Comparison of ENCODE assay signal across 1 cellular context in the genomic region with DNA sequence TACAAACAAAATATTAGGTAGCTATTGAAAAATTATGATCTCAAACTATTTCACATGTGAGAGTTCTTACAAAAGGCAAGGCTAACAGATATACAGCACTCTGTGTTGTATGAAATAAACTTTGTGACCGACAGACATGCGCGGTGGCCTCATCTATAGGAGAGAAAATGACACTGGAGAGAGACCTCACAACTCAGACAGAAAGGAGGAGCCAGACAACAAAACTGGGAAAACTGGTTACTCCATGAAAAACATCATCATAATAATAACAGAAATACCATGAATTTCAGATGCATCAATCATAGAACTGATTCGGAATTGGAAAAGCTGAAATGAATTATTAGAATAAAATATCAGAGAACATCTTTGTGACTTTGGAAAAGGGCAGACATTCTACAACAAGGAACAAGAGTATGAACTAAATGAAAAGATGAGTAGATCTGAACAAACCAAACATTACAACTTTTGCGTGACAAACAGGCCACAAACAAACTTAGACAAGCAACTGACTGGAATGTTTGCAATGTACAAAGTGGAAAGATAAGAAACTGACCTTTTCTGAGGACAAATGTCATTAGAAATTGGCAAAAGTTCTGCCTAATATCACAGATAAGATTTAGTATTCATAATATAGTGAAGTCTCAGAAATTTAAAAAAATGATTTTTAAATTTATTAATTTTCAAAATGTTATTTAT.
TF ChIP-seq lines count a peak whose summit lies in the region.

No MANE protein-coding gene starts in this region.

TF ChIP-seq in HepG2, 621 proteins besides CTCF, POLR2A, EP300 and RAD21 (continued from another document and continues in another):
- TF ChIP-seq, protein P1, sequence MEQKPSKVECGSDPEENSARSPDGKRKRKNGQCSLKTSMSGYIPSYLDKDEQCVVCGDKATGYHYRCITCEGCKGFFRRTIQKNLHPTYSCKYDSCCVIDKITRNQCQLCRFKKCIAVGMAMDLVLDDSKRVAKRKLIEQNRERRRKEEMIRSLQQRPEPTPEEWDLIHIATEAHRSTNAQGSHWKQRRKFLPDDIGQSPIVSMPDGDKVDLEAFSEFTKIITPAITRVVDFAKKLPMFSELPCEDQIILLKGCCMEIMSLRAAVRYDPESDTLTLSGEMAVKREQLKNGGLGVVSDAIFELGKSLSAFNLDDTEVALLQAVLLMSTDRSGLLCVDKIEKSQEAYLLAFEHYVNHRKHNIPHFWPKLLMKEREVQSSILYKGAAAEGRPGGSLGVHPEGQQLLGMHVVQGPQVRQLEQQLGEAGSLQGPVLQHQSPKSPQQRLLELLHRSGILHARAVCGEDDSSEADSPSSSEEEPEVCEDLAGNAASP (CRISPR knock-in tag; IDR thresholded peaks at IDR 0.05; ENCODE audit: borderline replicate concordance), result peak; percentile 90; the same call in 1 of the 2 replicates
- TF ChIP-seq BCL6 (CRISPR knock-in tag; IDR thresholded peaks at IDR 0.05), result 0 out of 2 replicates have a peak, but pooled peaks have one; percentile 26
- no peak for TF ChIP-seq PHF21A (CRISPR knock-in tag; IDR thresholded peaks at IDR 0.05)
- TF ChIP-seq, protein P2, sequence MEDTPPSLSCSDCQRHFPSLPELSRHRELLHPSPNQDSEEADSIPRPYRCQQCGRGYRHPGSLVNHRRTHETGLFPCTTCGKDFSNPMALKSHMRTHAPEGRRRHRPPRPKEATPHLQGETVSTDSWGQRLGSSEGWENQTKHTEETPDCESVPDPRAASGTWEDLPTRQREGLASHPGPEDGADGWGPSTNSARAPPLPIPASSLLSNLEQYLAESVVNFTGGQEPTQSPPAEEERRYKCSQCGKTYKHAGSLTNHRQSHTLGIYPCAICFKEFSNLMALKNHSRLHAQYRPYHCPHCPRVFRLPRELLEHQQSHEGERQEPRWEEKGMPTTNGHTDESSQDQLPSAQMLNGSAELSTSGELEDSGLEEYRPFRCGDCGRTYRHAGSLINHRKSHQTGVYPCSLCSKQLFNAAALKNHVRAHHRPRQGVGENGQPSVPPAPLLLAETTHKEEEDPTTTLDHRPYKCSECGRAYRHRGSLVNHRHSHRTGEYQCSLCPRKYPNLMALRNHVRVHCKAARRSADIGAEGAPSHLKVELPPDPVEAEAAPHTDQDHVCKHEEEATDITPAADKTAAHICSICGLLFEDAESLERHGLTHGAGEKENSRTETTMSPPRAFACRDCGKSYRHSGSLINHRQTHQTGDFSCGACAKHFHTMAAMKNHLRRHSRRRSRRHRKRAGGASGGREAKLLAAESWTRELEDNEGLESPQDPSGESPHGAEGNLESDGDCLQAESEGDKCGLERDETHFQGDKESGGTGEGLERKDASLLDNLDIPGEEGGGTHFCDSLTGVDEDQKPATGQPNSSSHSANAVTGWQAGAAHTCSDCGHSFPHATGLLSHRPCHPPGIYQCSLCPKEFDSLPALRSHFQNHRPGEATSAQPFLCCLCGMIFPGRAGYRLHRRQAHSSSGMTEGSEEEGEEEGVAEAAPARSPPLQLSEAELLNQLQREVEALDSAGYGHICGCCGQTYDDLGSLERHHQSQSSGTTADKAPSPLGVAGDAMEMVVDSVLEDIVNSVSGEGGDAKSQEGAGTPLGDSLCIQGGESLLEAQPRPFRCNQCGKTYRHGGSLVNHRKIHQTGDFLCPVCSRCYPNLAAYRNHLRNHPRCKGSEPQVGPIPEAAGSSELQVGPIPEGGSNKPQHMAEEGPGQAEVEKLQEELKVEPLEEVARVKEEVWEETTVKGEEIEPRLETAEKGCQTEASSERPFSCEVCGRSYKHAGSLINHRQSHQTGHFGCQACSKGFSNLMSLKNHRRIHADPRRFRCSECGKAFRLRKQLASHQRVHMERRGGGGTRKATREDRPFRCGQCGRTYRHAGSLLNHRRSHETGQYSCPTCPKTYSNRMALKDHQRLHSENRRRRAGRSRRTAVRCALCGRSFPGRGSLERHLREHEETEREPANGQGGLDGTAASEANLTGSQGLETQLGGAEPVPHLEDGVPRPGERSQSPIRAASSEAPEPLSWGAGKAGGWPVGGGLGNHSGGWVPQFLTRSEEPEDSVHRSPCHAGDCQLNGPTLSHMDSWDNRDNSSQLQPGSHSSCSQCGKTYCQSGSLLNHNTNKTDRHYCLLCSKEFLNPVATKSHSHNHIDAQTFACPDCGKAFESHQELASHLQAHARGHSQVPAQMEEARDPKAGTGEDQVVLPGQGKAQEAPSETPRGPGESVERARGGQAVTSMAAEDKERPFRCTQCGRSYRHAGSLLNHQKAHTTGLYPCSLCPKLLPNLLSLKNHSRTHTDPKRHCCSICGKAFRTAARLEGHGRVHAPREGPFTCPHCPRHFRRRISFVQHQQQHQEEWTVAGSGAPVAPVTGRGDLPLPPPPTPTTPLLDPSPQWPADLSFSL (CRISPR knock-in tag; IDR thresholded peaks at IDR 0.05), result no peak; the same call in 1 of the 2 replicates
- TF ChIP-seq EEA1 (CRISPR knock-in tag; IDR thresholded peaks at IDR 0.05; ENCODE audit: borderline replicate concordance), result no peak
- TF ChIP-seq, protein P3, sequence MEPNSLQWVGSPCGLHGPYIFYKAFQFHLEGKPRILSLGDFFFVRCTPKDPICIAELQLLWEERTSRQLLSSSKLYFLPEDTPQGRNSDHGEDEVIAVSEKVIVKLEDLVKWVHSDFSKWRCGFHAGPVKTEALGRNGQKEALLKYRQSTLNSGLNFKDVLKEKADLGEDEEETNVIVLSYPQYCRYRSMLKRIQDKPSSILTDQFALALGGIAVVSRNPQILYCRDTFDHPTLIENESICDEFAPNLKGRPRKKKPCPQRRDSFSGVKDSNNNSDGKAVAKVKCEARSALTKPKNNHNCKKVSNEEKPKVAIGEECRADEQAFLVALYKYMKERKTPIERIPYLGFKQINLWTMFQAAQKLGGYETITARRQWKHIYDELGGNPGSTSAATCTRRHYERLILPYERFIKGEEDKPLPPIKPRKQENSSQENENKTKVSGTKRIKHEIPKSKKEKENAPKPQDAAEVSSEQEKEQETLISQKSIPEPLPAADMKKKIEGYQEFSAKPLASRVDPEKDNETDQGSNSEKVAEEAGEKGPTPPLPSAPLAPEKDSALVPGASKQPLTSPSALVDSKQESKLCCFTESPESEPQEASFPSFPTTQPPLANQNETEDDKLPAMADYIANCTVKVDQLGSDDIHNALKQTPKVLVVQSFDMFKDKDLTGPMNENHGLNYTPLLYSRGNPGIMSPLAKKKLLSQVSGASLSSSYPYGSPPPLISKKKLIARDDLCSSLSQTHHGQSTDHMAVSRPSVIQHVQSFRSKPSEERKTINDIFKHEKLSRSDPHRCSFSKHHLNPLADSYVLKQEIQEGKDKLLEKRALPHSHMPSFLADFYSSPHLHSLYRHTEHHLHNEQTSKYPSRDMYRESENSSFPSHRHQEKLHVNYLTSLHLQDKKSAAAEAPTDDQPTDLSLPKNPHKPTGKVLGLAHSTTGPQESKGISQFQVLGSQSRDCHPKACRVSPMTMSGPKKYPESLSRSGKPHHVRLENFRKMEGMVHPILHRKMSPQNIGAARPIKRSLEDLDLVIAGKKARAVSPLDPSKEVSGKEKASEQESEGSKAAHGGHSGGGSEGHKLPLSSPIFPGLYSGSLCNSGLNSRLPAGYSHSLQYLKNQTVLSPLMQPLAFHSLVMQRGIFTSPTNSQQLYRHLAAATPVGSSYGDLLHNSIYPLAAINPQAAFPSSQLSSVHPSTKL (CRISPR knock-in tag; IDR thresholded peaks at IDR 0.05), result peak; percentile 32; the same call in 1 of the 2 replicates
- TF ChIP-seq CEBPG (CRISPR knock-in tag; IDR thresholded peaks at IDR 0.05), result no peak
- no peak for TF ChIP-seq BRD4 (CRISPR knock-in tag; IDR thresholded peaks at IDR 0.05)
- TF ChIP-seq, protein P4, sequence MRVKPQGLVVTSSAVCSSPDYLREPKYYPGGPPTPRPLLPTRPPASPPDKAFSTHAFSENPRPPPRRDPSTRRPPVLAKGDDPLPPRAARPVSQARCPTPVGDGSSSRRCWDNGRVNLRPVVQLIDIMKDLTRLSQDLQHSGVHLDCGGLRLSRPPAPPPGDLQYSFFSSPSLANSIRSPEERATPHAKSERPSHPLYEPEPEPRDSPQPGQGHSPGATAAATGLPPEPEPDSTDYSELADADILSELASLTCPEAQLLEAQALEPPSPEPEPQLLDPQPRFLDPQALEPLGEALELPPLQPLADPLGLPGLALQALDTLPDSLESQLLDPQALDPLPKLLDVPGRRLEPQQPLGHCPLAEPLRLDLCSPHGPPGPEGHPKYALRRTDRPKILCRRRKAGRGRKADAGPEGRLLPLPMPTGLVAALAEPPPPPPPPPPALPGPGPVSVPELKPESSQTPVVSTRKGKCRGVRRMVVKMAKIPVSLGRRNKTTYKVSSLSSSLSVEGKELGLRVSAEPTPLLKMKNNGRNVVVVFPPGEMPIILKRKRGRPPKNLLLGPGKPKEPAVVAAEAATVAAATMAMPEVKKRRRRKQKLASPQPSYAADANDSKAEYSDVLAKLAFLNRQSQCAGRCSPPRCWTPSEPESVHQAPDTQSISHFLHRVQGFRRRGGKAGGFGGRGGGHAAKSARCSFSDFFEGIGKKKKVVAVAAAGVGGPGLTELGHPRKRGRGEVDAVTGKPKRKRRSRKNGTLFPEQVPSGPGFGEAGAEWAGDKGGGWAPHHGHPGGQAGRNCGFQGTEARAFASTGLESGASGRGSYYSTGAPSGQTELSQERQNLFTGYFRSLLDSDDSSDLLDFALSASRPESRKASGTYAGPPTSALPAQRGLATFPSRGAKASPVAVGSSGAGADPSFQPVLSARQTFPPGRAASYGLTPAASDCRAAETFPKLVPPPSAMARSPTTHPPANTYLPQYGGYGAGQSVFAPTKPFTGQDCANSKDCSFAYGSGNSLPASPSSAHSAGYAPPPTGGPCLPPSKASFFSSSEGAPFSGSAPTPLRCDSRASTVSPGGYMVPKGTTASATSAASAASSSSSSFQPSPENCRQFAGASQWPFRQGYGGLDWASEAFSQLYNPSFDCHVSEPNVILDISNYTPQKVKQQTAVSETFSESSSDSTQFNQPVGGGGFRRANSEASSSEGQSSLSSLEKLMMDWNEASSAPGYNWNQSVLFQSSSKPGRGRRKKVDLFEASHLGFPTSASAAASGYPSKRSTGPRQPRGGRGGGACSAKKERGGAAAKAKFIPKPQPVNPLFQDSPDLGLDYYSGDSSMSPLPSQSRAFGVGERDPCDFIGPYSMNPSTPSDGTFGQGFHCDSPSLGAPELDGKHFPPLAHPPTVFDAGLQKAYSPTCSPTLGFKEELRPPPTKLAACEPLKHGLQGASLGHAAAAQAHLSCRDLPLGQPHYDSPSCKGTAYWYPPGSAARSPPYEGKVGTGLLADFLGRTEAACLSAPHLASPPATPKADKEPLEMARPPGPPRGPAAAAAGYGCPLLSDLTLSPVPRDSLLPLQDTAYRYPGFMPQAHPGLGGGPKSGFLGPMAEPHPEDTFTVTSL (CRISPR knock-in tag; IDR thresholded peaks at IDR 0.05; ENCODE audit: borderline replicate concordance), result no peak
- TF ChIP-seq, protein P5, sequence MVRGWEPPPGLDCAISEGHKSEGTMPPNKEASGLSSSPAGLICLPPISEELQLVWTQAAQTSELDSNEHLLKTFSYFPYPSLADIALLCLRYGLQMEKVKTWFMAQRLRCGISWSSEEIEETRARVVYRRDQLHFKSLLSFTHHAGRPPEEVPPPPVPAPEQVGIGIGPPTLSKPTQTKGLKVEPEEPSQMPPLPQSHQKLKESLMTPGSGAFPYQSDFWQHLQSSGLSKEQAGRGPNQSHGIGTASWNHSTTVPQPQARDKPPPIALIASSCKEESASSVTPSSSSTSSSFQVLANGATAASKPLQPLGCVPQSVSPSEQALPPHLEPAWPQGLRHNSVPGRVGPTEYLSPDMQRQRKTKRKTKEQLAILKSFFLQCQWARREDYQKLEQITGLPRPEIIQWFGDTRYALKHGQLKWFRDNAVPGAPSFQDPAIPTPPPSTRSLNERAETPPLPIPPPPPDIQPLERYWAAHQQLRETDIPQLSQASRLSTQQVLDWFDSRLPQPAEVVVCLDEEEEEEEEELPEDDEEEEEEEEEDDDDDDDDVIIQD (CRISPR knock-in tag; IDR thresholded peaks at IDR 0.05; ENCODE audit: low read depth), result no peak
- TF ChIP-seq MXD4 (CRISPR knock-in tag; IDR thresholded peaks at IDR 0.05), result no peak
- TF ChIP-seq NCOA2 (CRISPR knock-in tag; IDR thresholded peaks at IDR 0.05), result 0 out of 2 replicates have a peak, but pooled peaks have one; percentile 12
- TF ChIP-seq, protein P6, sequence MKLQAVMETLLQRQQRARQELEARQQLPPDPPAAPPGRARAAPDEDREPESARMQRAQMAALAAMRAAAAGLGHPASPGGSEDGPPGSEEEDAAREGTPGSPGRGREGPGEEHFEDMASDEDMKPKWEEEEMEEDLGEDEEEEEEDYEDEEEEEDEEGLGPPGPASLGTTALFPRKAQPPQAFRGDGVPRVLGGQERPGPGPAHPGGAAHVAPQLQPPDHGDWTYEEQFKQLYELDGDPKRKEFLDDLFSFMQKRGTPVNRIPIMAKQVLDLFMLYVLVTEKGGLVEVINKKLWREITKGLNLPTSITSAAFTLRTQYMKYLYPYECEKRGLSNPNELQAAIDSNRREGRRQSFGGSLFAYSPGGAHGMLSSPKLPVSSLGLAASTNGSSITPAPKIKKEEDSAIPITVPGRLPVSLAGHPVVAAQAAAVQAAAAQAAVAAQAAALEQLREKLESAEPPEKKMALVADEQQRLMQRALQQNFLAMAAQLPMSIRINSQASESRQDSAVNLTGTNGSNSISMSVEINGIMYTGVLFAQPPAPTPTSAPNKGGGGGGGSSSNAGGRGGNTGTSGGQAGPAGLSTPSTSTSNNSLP (IDR thresholded peaks at IDR 0.05; ENCODE audit: low read depth, low read length), result 0 out of 2 replicates have a peak, but pooled peaks have one; percentile 19
- no peak for TF ChIP-seq SOX13 (IDR thresholded peaks at IDR 0.05)
- TF ChIP-seq SOX13 (CRISPR knock-in tag; conservative IDR thresholded peaks at IDR 0.05 in 1 of 2, IDR thresholded peaks at IDR 0.05 in 1 of 2), result peak in 1 of 2 experiments; percentile 39; a peak in 1 of 4 replicates
- peak; percentile 91; the same call in 1 of the 2 replicates for TF ChIP-seq ARNT (IDR thresholded peaks at IDR 0.05)
- TF ChIP-seq, protein P7, sequence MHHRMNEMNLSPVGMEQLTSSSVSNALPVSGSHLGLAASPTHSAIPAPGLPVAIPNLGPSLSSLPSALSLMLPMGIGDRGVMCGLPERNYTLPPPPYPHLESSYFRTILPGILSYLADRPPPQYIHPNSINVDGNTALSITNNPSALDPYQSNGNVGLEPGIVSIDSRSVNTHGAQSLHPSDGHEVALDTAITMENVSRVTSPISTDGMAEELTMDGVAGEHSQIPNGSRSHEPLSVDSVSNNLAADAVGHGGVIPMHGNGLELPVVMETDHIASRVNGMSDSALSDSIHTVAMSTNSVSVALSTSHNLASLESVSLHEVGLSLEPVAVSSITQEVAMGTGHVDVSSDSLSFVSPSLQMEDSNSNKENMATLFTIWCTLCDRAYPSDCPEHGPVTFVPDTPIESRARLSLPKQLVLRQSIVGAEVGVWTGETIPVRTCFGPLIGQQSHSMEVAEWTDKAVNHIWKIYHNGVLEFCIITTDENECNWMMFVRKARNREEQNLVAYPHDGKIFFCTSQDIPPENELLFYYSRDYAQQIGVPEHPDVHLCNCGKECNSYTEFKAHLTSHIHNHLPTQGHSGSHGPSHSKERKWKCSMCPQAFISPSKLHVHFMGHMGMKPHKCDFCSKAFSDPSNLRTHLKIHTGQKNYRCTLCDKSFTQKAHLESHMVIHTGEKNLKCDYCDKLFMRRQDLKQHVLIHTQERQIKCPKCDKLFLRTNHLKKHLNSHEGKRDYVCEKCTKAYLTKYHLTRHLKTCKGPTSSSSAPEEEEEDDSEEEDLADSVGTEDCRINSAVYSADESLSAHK (CRISPR knock-in tag; IDR thresholded peaks at IDR 0.05; ENCODE audit: borderline replicate concordance), result no peak
